In genomic region chr17:4194796-4195195, GRCh38 we compare ENCODE assay signal across 21 cellular contexts.
"Had no signal": no experiment of that assay in that cellular context is flagged by ENCODE, and none has a peak within 500 bp of the region (broad histone marks: within the 10 kb centered on the region; RNA-seq: fewer than 3 reads in every experiment).

No MANE protein-coding gene starts in this region.

- DNase-seq: activated CD4-positive, alpha-beta memory T cell treated with anti-CD3 and anti-CD28 coated beads, Interleukin-2, amount 10 ng/mL, durations not matched to agents 7 days and 5 days; activated CD4-positive, alpha-beta T cell treated with anti-CD3 and anti-CD28 coated beads for 48 hours; activated gamma-delta T cell treated with Interleukin-2 at 50 U/mL for 16 hours; esophagus squamous epithelium; heart left ventricle; naive B cell; occipital lobe; retina; sigmoid colon; stimulated activated CD4-positive, alpha-beta T cell treated with anti-CD3 and anti-CD28 coated beads, Interleukin-4, amount 100 ng/mL, for 4 hours; stimulated activated naive CD8-positive, alpha-beta T cell treated with anti-CD3 and anti-CD28 coated beads, Interleukin-15, Interleukin-2, amounts not matched to agents 100 U/mL and 50 U/mL, for 24 hours; SW 1271; T-helper 17 cell; transverse colon had no signal

- H3K4me1 Mint-ChIP-seq: naive B cell, T-helper 17 cell had no signal

- H3K27me3 ChIP-seq: ascending aorta, breast epithelium, esophagus squamous epithelium, heart left ventricle, sigmoid colon, transverse colon had no signal

- H3K36me3 ChIP-seq: breast epithelium had no signal

- H3K4me1 ChIP-seq: breast epithelium, transverse colon had no signal

- H3K4me3 ChIP-seq: ascending aorta, breast epithelium, coronary artery, esophagus squamous epithelium, heart left ventricle, sigmoid colon, transverse colon had no signal

- H3K27me3 Mint-ChIP-seq: activated CD4-positive, alpha-beta memory T cell treated with anti-CD3 and anti-CD28 coated beads, Interleukin-2, amount 10 ng/mL, durations not matched to agents 7 days and 5 days; activated naive CD4-positive, alpha-beta T cell treated with anti-CD3 and anti-CD28 coated beads, Interleukin-2, amount 50 U/mL, for 24 hours; central memory CD8-positive, alpha-beta T cell; naive B cell; T-helper 17 cell had no signal

- H3K9me3 ChIP-seq: ascending aorta, breast epithelium, esophagus squamous epithelium, heart left ventricle, sigmoid colon, transverse colon had no signal

- H3K9me3 Mint-ChIP-seq: activated CD4-positive, alpha-beta memory T cell treated with anti-CD3 and anti-CD28 coated beads, Interleukin-2, amount 10 ng/mL, durations not matched to agents 7 days and 5 days; activated naive CD4-positive, alpha-beta T cell treated with anti-CD3 and anti-CD28 coated beads, Interleukin-2, amount 50 U/mL, for 24 hours; activated T-helper 1 cell treated with anti-CD3 and anti-CD28 coated beads, Interleukin-12 subunit alpha, Interleukin-12 subunit beta, Interleukin-2, Interleukin-4 antibody, amounts not matched to agents 30 ng/mL and 10 ng/mL and 1 ng/mL, durations not matched to agents 14 hours and 24 hours and 36 hours; central memory CD8-positive, alpha-beta T cell; naive B cell; neural crest cell had no signal

- ATAC-seq: stimulated activated naive CD8-positive, alpha-beta T cell treated with anti-CD3 and anti-CD28 coated beads, Interleukin-15, Interleukin-2, amounts not matched to agents 100 U/mL and 50 U/mL, for 24 hours; T-helper 17 cell had no signal

- H3K27ac ChIP-seq: transverse colon had no signal

- H3K4me3 Mint-ChIP-seq: activated CD4-positive, alpha-beta memory T cell treated with anti-CD3 and anti-CD28 coated beads, Interleukin-2, amount 10 ng/mL, durations not matched to agents 7 days and 5 days; activated naive CD4-positive, alpha-beta T cell treated with anti-CD3 and anti-CD28 coated beads, Interleukin-2, amount 50 U/mL, for 24 hours; activated T-helper 1 cell treated with anti-CD3 and anti-CD28 coated beads, Interleukin-12 subunit alpha, Interleukin-12 subunit beta, Interleukin-2, Interleukin-4 antibody, amounts not matched to agents 30 ng/mL and 10 ng/mL and 1 ng/mL, durations not matched to agents 14 hours and 24 hours and 36 hours; central memory CD8-positive, alpha-beta T cell; neural crest cell; T-helper 17 cell had no signal

- H3K27ac Mint-ChIP-seq: activated T-helper 1 cell treated with anti-CD3 and anti-CD28 coated beads, Interleukin-12 subunit alpha, Interleukin-12 subunit beta, Interleukin-2, Interleukin-4 antibody, amounts not matched to agents 30 ng/mL and 10 ng/mL and 1 ng/mL, durations not matched to agents 14 hours and 24 hours and 36 hours had no signal
